20 cellular contexts compared by ENCODE assay signal in genomic region chr22:22957090-22957489, GRCh38.
DNase-seq lines count a peak whose midpoint lies in the region; ATAC-seq and TF ChIP-seq lines count a peak whose summit lies in the region.
"Had no signal": no experiment of that assay in that cellular context is flagged by ENCODE, and none has a peak within 500 bp of the region (broad histone marks: within the 10 kb centered on the region; RNA-seq: fewer than 3 reads in every experiment).

No MANE protein-coding gene starts in this region.

- H3K27ac ChIP-seq in coronary artery (no peak overlapping the region), lung (ENCODE audit: low read depth in 1 of 2, low read length in 1 of 2) (no peak overlapping the region), tibial artery (no peak overlapping the region), endodermal cell (ENCODE audit: low read depth, low read length) (no peak overlapping the region), uterus (no peak overlapping the region)
- H3K27ac ChIP-seq: BLaER1 treated with 17β-estradiol and CSF1 and Interleukin-3, amounts not matched to agents 10 nM and 100 nM; C4-2B had no signal

- H3K27me3 ChIP-seq in lung (ENCODE audit: control insufficient read depth, insufficient read depth) = no peaks in the 10 kb centered on the region
- H3K27me3 ChIP-seq in tibial artery = peaks cover 0 to 51% of the 10 kb centered on the region in 2 donors
- peaks cover 19% of the 10 kb centered on the region for H3K27me3 ChIP-seq in endodermal cell (ENCODE audit: control insufficient read depth, insufficient read depth, low read length, poor library complexity, severe bottlenecking)
- H3K27me3 ChIP-seq in uterus = no peaks in the 10 kb centered on the region
- H3K27me3 ChIP-seq: BLaER1 treated with 17β-estradiol and CSF1 and Interleukin-3, amounts not matched to agents 10 nM and 100 nM had no signal

- H3K36me3 ChIP-seq in lung (ENCODE audit: control insufficient read depth in 2 of 2, insufficient read depth in 2 of 2, low read length in 2 of 2) (no peaks in the 10 kb centered on the region), tibial artery (no peaks in the 10 kb centered on the region), endodermal cell (ENCODE audit: control insufficient read depth, insufficient read depth, low read length) (no peaks in the 10 kb centered on the region), uterus (no peaks in the 10 kb centered on the region)
- H3K36me3 ChIP-seq: BLaER1 treated with 17β-estradiol and CSF1 and Interleukin-3, amounts not matched to agents 10 nM and 100 nM had no signal

- H3K4me1 Mint-ChIP-seq in endodermal cell = peaks cover 9% of the 10 kb centered on the region

- 67 to 88% methylated on average over 5 of the region's 5 CpGs for WGBS in lung, 2 donors
- 76 to 80% methylated on average over 5 of the region's 5 CpGs for WGBS in endodermal cell (ENCODE audit: insufficient coverage in 1 of 2, insufficient read length in 1 of 2), 2 experiments

- TF ChIP-seq POLR2A in uterus (IDR thresholded peaks at IDR 0.05) = no peak

- H3K4me1 ChIP-seq in lung (ENCODE audit: control insufficient read depth in 2 of 2, insufficient read depth in 2 of 2, low read length in 2 of 2) (no peaks in the 10 kb centered on the region), tibial artery (no peaks in the 10 kb centered on the region), endodermal cell (ENCODE audit: control insufficient read depth, insufficient read depth, low read length) (no peaks in the 10 kb centered on the region), uterus (no peaks in the 10 kb centered on the region)
- H3K4me1 ChIP-seq: Caco-2 had no signal

- peaks cover 0 to 5% of the 10 kb centered on the region in 2 donors for H3K9me3 ChIP-seq in lung (ENCODE audit: control insufficient read depth in 2 of 2, insufficient read depth in 1 of 2, low read length in 1 of 2)
- H3K9me3 ChIP-seq in tibial artery = peaks cover 0 to 3% (median 0%) of the 10 kb centered on the region in 3 donors
- peaks cover 12% of the 10 kb centered on the region for H3K9me3 ChIP-seq in endodermal cell (ENCODE audit: control insufficient read depth, low read length)
- no peaks in the 10 kb centered on the region for H3K9me3 ChIP-seq in uterus

- no peak overlapping the region for H3K4me3 Mint-ChIP-seq in endodermal cell
- H3K4me3 Mint-ChIP-seq: B cell; CD4-positive, alpha-beta T cell; CD8-positive, alpha-beta T cell had no signal

- peaks cover 10% of the 10 kb centered on the region for H3K9me3 Mint-ChIP-seq in endodermal cell
- H3K9me3 Mint-ChIP-seq: CD4-positive, alpha-beta T cell had no signal

- DNase-seq in AG08395 (ENCODE audit: low spot score) (peak; percentile 1), GM20000 (ENCODE audit: low spot score) (peak; percentile 0), coronary artery (ENCODE audit: low spot score) (peak; percentile 52), lung (ENCODE audit: low spot score) (peak; percentile 21), tibial artery (no peak), endodermal cell (no peak), HPDE6-E6E7 (ENCODE audit: extremely low spot score) (no peak), uterus (no peak)
- DNase-seq: 8988T; ACHN; AML-193; Caco-2; Calu3; CD4-positive, alpha-beta T cell; CD8-positive, alpha-beta T cell; DMS79 treated with DMSO at 0.1 percent for 48 hours; GF-D8 had no signal

- no peak for ATAC-seq in lung (ENCODE audit: insufficient read depth, low FRiP score)
- ATAC-seq: CD8-positive, alpha-beta T cell had no signal

- no peak overlapping the region for H3K4me3 ChIP-seq in coronary artery
- H3K4me3 ChIP-seq in lung = no peak overlapping the region
- no peak overlapping the region for H3K4me3 ChIP-seq in tibial artery
- H3K4me3 ChIP-seq in endodermal cell (ENCODE audit: low read length) = no peak overlapping the region
- H3K4me3 ChIP-seq in uterus = no peak overlapping the region
- H3K4me3 ChIP-seq: BLaER1 treated with 17β-estradiol and CSF1 and Interleukin-3, amounts not matched to agents 10 nM and 100 nM had no signal

- H3K27me3 Mint-ChIP-seq in endodermal cell (ENCODE audit: insufficient read depth) = peaks cover 33% of the 10 kb centered on the region
- H3K27me3 Mint-ChIP-seq: B cell had no signal

- intact Hi-C loops in tibial artery (cut with DNase I; ENCODE audit: low total_unique reads) (loop anchor here (2.0 to 10.0 kb wide), 3 partner anchors 102 to 428 kb away; no protein-coding TSS in a partner anchor), uterus (cut with DNase I; ENCODE audit: low total_unique reads) (loop anchor here (10.0 kb wide), 1 partner anchor 168 kb away; no protein-coding TSS in a partner anchor)

- H3K27ac Mint-ChIP-seq in endodermal cell = no peak overlapping the region
- H3K27ac Mint-ChIP-seq: B cell; CD4-positive, alpha-beta T cell; CD8-positive, alpha-beta T cell had no signal

- no peak overlapping the region for H3K9ac ChIP-seq in endodermal cell (ENCODE audit: extremely low read depth, low read length, poor library complexity, severe bottlenecking)
- H3K9ac ChIP-seq: BLaER1 treated with 17β-estradiol and CSF1 and Interleukin-3, amounts not matched to agents 10 nM and 100 nM had no signal

- TF ChIP-seq CTCF in GM20000 (IDR thresholded peaks at IDR 0.05; ENCODE audit: extremely low read depth, missing control alignments) (no peak), coronary artery (IDR thresholded peaks at IDR 0.05) (no peak), lung (IDR thresholded peaks at IDR 0.05; ENCODE audit: control extremely low read depth, extremely low read depth) (no peak), tibial artery (IDR thresholded peaks at IDR 0.05) (no peak), endodermal cell (conservative IDR thresholded peaks at IDR 0.05) (no peak), uterus (IDR thresholded peaks at IDR 0.05) (no peak)

- H3K36me3 Mint-ChIP-seq in endodermal cell (ENCODE audit: low read depth) = no peaks in the 10 kb centered on the region
- H3K36me3 Mint-ChIP-seq: CD8-positive, alpha-beta T cell had no signal

Comparison
In these comparisons a context has a peak if more than half of its experiments do, and no peak if none do; other contexts are left out.
1. DNase-seq: peak in AG08395 (single experiment), GM20000 (single experiment), coronary artery (single experiment) and lung (single experiment); none in tibial artery (0 of 2), endodermal cell (single experiment), HPDE6-E6E7 (single experiment) and uterus (0 of 2).